26 cellular contexts compared by ENCODE assay signal in the genomic region with DNA sequence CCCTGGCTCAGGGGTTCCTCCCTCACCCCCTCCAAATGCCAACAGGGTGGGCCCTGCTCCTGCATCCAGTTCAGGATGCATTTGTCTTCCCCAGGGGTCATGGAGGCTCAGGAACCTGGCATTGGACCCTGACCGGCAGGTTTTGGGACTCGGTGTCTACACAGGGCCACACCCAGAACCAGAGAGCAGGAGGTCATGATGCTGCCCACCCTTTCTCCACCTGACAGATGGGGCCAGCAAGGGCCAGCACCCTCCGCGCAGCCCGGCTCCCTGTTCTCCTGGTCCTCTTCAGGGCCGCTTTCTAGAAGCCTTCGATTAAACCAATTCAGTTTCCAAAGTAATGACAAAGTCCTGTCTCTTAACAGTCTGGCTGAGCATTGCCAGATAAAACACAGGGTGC. TPM values are rescaled to one million over a fixed set of nuclear protein-coding genes. Genes with fewer than 3 reads are reported as not detected.
A peak's percentile ranks its signal among the peaks of the same experiment; 100 is the strongest.
DNase-seq lines count a peak whose midpoint lies in the region; ATAC-seq and TF ChIP-seq lines count a peak whose summit lies in the region.
"Had no signal": no experiment of that assay in that cellular context is flagged by ENCODE, and none has a peak within 500 bp of the region (broad histone marks: within the 10 kb centered on the region; RNA-seq: fewer than 3 reads in every experiment).

No MANE protein-coding gene starts in this region.

- intact Hi-C loops in Right ventricle myocardium superior (cut with DNase I) (no loop called here), heart right ventricle (cut with DNase I) (no loop called here), left ventricle myocardium inferior (cut with micrococcal nuclease) (no loop called here), aorta (cut with DNase I) (no loop called here)

- no peak overlapping the region for H2AFZ ChIP-seq in osteoblast (ENCODE audit: low read length)
- H2AFZ ChIP-seq: GM23248 had no signal

- ATAC-seq in Right ventricle myocardium superior (ENCODE audit: poor library complexity), result no peak
- ATAC-seq in heart right ventricle, result no peak
- no peak for ATAC-seq in aorta (ENCODE audit: low FRiP score)
- no peak for ATAC-seq in SK-N-SH treated with all-trans-retinoic acid at 6 μM for 48 hours
- ATAC-seq in GM18517 (IDR thresholded peaks at IDR 0.05; ENCODE audit: unreplicated experiment), result no peak
- ATAC-seq: PC-3 had no signal

- DNase-seq in Right ventricle myocardium superior (peak; percentile 24), heart right ventricle (no peak), left ventricle myocardium inferior (peak; percentile 5), osteoblast (ENCODE audit: insufficient read length, low spot score, missing footprints) (peak; percentile 49), aorta (peak; percentile 21 to 55), NOMO-1 (lab: John Stamatoyannopoulos, UW; ENCODE audit: unreplicated experiment in 2 of 2) (no peak)
- DNase-seq: 8988T; CD4-positive, CD25-positive, alpha-beta regulatory T cell; COR-L47; GF-D8; GM23248; Kasumi-1; MG63; NCI-H1048; NCI-H1436; NCI-H1930; NCI-H345; NCI-H524 treated with DMSO at 0.1 percent for 48 hours; PC-3 had no signal

- 80 to 91% methylated on average over 7 of the region's 7 CpGs for WGBS in heart right ventricle, 2 donors
- WGBS in aorta, 2 donors, result 79 to 81% methylated on average over 7 of the region's 7 CpGs

- H3K4me1 ChIP-seq in heart right ventricle (peaks cover 0 to 88% (median 29%) of the 10 kb centered on the region in 9 donors), left ventricle myocardium inferior (peaks cover 86% of the 10 kb centered on the region), osteoblast (ENCODE audit: insufficient read depth, low read length) (no peaks in the 10 kb centered on the region), aorta (ENCODE audit: control insufficient read depth in 1 of 2, insufficient read depth in 2 of 2, low read length in 2 of 2) (no peaks in the 10 kb centered on the region)
- H3K4me1 ChIP-seq: HAP-1 had no signal

- no peak overlapping the region for H3K4me2 ChIP-seq in osteoblast (ENCODE audit: insufficient read depth, low read length)

- H4K20me1 ChIP-seq in osteoblast (ENCODE audit: insufficient read depth, low read length), result no peaks in the 10 kb centered on the region

- H3K36me3 ChIP-seq in heart right ventricle, result no peaks in the 10 kb centered on the region
- no peaks in the 10 kb centered on the region for H3K36me3 ChIP-seq in left ventricle myocardium inferior
- H3K36me3 ChIP-seq in osteoblast (ENCODE audit: insufficient read depth, low read length), result no peaks in the 10 kb centered on the region
- H3K36me3 ChIP-seq in aorta (ENCODE audit: control insufficient read depth in 1 of 2, insufficient read depth in 2 of 2, low read length in 1 of 2), result no peaks in the 10 kb centered on the region
- H3K36me3 ChIP-seq: HAP-1, MG63 had no signal

- H3K4me3 ChIP-seq in heart right ventricle (no peak overlapping the region), left ventricle myocardium inferior (no peak overlapping the region), osteoblast (ENCODE audit: insufficient read depth, low read length) (no peak overlapping the region), aorta (ENCODE audit: low read length in 2 of 2) (no peak overlapping the region)
- H3K4me3 ChIP-seq: GM23248, HAP-1, MG63 had no signal

- TF ChIP-seq CTCF in heart right ventricle (IDR thresholded peaks at IDR 0.05), result no peak
- no peak for TF ChIP-seq CTCF in left ventricle myocardium inferior (IDR thresholded peaks at IDR 0.05; ENCODE audit: borderline replicate concordance)
- no peak for TF ChIP-seq CTCF in osteoblast (IDR thresholded peaks at IDR 0.05; ENCODE audit: extremely low read depth, low read depth, low read length)

- H3K9me3 ChIP-seq in heart right ventricle (no peaks in the 10 kb centered on the region), left ventricle myocardium inferior (replicated peaks) (no peaks in the 10 kb centered on the region), osteoblast (ENCODE audit: low read depth, low read length) (no peaks in the 10 kb centered on the region), aorta (ENCODE audit: control insufficient read depth, low read length) (no peaks in the 10 kb centered on the region)
- H3K9me3 ChIP-seq: HAP-1, MG63 had no signal

- H3K27ac ChIP-seq in heart right ventricle (no peak overlapping the region), left ventricle myocardium inferior (replicated peaks) (no peak overlapping the region), osteoblast (ENCODE audit: low read depth, low read length) (no peak overlapping the region), aorta (ENCODE audit: low read depth in 1 of 2, low read length in 2 of 2) (no peak overlapping the region)
- H3K27ac ChIP-seq: GM23248, RWPE1 had no signal

- no peaks in the 10 kb centered on the region for H3K27me3 ChIP-seq in heart right ventricle
- no peaks in the 10 kb centered on the region for H3K27me3 ChIP-seq in left ventricle myocardium inferior (ENCODE audit: low read depth)
- peaks cover 12% of the 10 kb centered on the region for H3K27me3 ChIP-seq in osteoblast (ENCODE audit: insufficient read depth, low read length)
- H3K27me3 ChIP-seq in aorta (ENCODE audit: control insufficient read depth in 1 of 2, insufficient read depth in 2 of 2, low read length in 1 of 2), result no peaks in the 10 kb centered on the region
- H3K27me3 ChIP-seq: MG63 had no signal

- H3K79me2 ChIP-seq in osteoblast (ENCODE audit: insufficient read depth, low read length), result no peaks in the 10 kb centered on the region

TF ChIP-seq in SK-N-SH treated with all-trans-retinoic acid at 6 μM for 48 hours, 23 proteins besides CTCF, POLR2A, EP300 and RAD21:
- TF ChIP-seq TOX (CRISPR knock-in tag; IDR thresholded peaks at IDR 0.05; ENCODE audit: borderline replicate concordance) (no peak), TCF4 (CRISPR knock-in tag; IDR thresholded peaks at IDR 0.05; ENCODE audit: borderline replicate concordance) (no peak), ZC3H10 (CRISPR knock-in tag; IDR thresholded peaks at IDR 0.05) (no peak), ZNF70 (CRISPR knock-in tag; IDR thresholded peaks at IDR 0.05) (no peak), ARNTL (CRISPR knock-in tag; IDR thresholded peaks at IDR 0.05; ENCODE audit: borderline replicate concordance, low read depth) (no peak)

RNA-seq across cellular contexts. Expression of a gene that starts 50.2 kb away (rescaled TPM):
- 87.2 TPM for total RNA-seq in Right ventricle myocardium superior
- total RNA-seq in heart right ventricle, result 100 to 1,000 TPM in 6 of 10 donors, 10 to 100 TPM in 4; 70.6 to 152 (median 126) TPM
- polyA plus RNA-seq in heart right ventricle, result 100 to 1,000 TPM in 1 of 2 donors, 10 to 100 TPM in 1; 30.8 to 107 TPM
- 98.0 TPM for total RNA-seq in left ventricle myocardium inferior
- total RNA-seq in osteoblast, result not detected in 2 replicates
- total RNA-seq in aorta, result 1 to 10 TPM; 2.4 to 4.4 TPM
- 10 to 100 TPM in 1 of 2 donors, not detected in 1; 12.8 TPM for polyA plus RNA-seq in aorta
- total RNA-seq: B cell; CD4-positive, CD25-positive, alpha-beta regulatory T cell had no signal
- polyA plus RNA-seq: AG04450; CD4-positive, CD25-positive, alpha-beta regulatory T cell; IgD-negative memory B cell had no signal

Comparison
In these comparisons a context has a peak if more than half of its experiments do, and no peak if none do; other contexts are left out.
1. DNase-seq: peak in Right ventricle myocardium superior (single experiment), left ventricle myocardium inferior (single experiment), osteoblast (single experiment) and aorta (2 of 2); none in heart right ventricle (0 of 2) and NOMO-1 (0 of 2).
2. RNA of a gene that starts 50.2 kb away (total RNA-seq): 70.6 to 152 TPM in heart right ventricle, 98.0 TPM in left ventricle myocardium inferior (single experiment) and 87.2 TPM in Right ventricle myocardium superior (single experiment); 2.4 to 4.4 TPM in aorta and not detected in osteoblast; every median in the first group is over 10 times any median in the second.